11 cellular contexts compared by ENCODE assay signal in the genomic region with DNA sequence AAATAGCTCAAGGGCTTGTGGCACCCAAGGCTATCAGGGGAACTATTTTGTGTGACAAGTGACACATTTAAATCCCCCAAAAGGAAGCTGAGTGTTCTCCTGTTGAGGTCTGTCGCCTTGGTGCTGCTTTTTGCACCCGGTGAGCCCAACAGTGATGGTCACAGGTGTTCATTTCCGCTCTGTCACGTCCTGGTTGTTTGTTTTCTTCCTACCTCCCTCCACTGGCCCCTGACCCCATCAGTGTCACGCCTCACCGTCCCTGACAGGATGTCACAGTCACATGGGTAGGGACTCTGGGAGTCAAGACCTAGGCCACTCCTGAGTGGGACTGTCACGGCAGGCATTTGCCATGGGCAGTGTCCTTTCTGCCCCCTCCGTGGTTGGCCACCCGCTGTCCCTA. TPM values are rescaled to one million over a fixed set of nuclear protein-coding genes. Genes with fewer than 3 reads are reported as not detected.
DNase-seq lines count a peak whose midpoint lies in the region; ATAC-seq and TF ChIP-seq lines count a peak whose summit lies in the region.
"Had no signal": no experiment of that assay in that cellular context is flagged by ENCODE, and none has a peak within 500 bp of the region (broad histone marks: within the 10 kb centered on the region; RNA-seq: fewer than 3 reads in every experiment).

No MANE protein-coding gene starts in this region.

- no peaks in the 10 kb centered on the region for H3K9me3 Mint-ChIP-seq in natural killer cell

- intact Hi-C loops in natural killer cell (cut with micrococcal nuclease): no loop called here

- no peaks in the 10 kb centered on the region for H3K36me3 Mint-ChIP-seq in natural killer cell

- ATAC-seq in GM18511 (IDR thresholded peaks at IDR 0.05; ENCODE audit: unreplicated experiment): peak; percentile 65
- ATAC-seq in HG03103 (IDR thresholded peaks at IDR 0.05; ENCODE audit: low read depth, unreplicated experiment): peak; percentile 51
- peak; percentile 63 to 85 (median 74) for ATAC-seq in natural killer cell
- ATAC-seq in HG03520 (IDR thresholded peaks at IDR 0.05; ENCODE audit: unreplicated experiment): no peak
- no peak for ATAC-seq in GM19324 (IDR thresholded peaks at IDR 0.05; ENCODE audit: low FRiP score, unreplicated experiment)
- no peak for ATAC-seq in HG03039 (IDR thresholded peaks at IDR 0.05; ENCODE audit: unreplicated experiment)

- DNase-seq in natural killer cell (peak; percentile 25), GM10248 (ENCODE audit: extremely low spot score) (no peak)
- DNase-seq: activated CD8-positive, alpha-beta memory T cell treated with anti-CD3 and anti-CD28 coated beads, Interleukin-2, amount 50 U/mL, for 48 hours; COR-L47; NCI-H1694 treated with DMSO at 0.1 percent for 48 hours had no signal

- POLR2A ChIA-PET in GM10248 (lab: Yijun Ruan, JAX): no interaction called here

- CTCF ChIA-PET in GM10248 (lab: Yijun Ruan, JAX): no interaction called here

- H3K27me3 Mint-ChIP-seq in natural killer cell (ENCODE audit: low read depth in 2 of 2): no peaks in the 10 kb centered on the region

- H3K27ac ChIP-seq in cingulate gyrus (ENCODE audit: low read depth, low read length): peak overlapping the region; percentile 15

- H3K4me1 Mint-ChIP-seq in natural killer cell: peaks cover 79 to 85% of the 10 kb centered on the region in 2 donors

- H3K4me3 Mint-ChIP-seq in natural killer cell: peak overlapping the region; percentile 14

- peak overlapping the region; percentile 59 to 83 for H3K27ac Mint-ChIP-seq in natural killer cell

- TF ChIP-seq CTCF in natural killer cell (IDR thresholded peaks at IDR 0.05) (no peak), GM10248 (IDR thresholded peaks at IDR 0.05; ENCODE audit: control extremely low read depth, extremely low read depth, low read depth, missing control alignments) (no peak)

RNA-seq across cellular contexts. Expression of gene SLCO3A1, which starts 11.2 kb away (rescaled TPM):
- total RNA-seq in natural killer cell: 10 to 100 TPM; 48.5 to 73.5 (median 68.8) TPM

Comparison
In these comparisons a context has a peak if more than half of its experiments do, and no peak if none do; other contexts are left out.
1. ATAC-seq: peak in GM18511 (single experiment), HG03103 (single experiment) and natural killer cell (3 of 3); none in HG03520 (single experiment), GM19324 (single experiment) and HG03039 (single experiment).